In the genomic region with DNA sequence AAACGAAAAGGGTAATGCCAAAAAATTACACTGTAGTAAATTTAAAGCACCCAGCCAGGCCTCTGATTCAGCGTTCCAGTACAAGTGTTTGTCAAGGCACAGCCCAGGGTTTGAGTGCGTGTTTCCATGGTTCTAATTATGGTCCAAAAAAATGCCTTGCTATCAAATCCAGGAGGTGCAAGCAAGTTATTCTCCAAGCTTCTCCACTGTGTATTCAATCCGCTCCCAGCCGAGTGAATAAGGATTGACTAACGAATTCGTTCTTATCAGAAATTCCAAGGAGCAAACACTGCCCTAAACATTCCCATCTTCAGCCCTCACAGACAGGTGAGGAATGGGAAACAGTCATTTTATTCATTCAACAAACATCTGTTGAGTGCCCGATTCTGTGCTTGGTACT, we compare ENCODE assay signal across 28 cellular contexts.
"Had no signal": no experiment of that assay in that cellular context is flagged by ENCODE, and none has a peak within 500 bp of the region (broad histone marks: within the 10 kb centered on the region; RNA-seq: fewer than 3 reads in every experiment).

No MANE protein-coding gene starts in this region.

- H3K27ac ChIP-seq: brain microvascular endothelial cell, colonic mucosa, WERI-Rb-1 had no signal

- H3K27ac Mint-ChIP-seq: activated B cell treated with CpG ODN at 0.5 μM for 24 hours; activated CD8-positive, alpha-beta T cell treated with anti-CD3 and anti-CD28 coated beads for 36 hours; activated naive CD8-positive, alpha-beta T cell; activated T-helper 17 cell treated with anti-CD3 and anti-CD28 coated beads, Interleukin-2, amount 50 U/mL, for 72 hours; T-helper 17 cell; T-helper 2 cell treated with Interferon-gamma antibody and Interleukin-4, amounts not matched to agents 5 μg/mL and 100 μg/mL, for 36 hours had no signal

- H3K36me3 Mint-ChIP-seq: activated naive CD8-positive, alpha-beta T cell had no signal

- H3K9me3 ChIP-seq: colonic mucosa had no signal

- H3K27me3 ChIP-seq: brain microvascular endothelial cell, colonic mucosa had no signal

- H3K4me3 Mint-ChIP-seq: activated B cell treated with CpG ODN at 0.5 μM for 24 hours; activated CD8-positive, alpha-beta T cell treated with anti-CD3 and anti-CD28 coated beads for 36 hours; activated naive CD8-positive, alpha-beta T cell; activated T-cell treated with anti-CD3 and anti-CD28 coated beads, Interleukin-2, amount 50 U/mL, for 4 hours; activated T-helper 17 cell treated with anti-CD3 and anti-CD28 coated beads, Interleukin-2, amount 50 U/mL, for 72 hours; T-helper 17 cell; T-helper 2 cell treated with Interferon-gamma antibody and Interleukin-4, amounts not matched to agents 5 μg/mL and 100 μg/mL, for 36 hours had no signal

- H3K9me3 Mint-ChIP-seq: activated B cell treated with CpG ODN at 0.5 μM for 24 hours; activated CD8-positive, alpha-beta T cell treated with anti-CD3 and anti-CD28 coated beads for 36 hours; activated T-cell treated with anti-CD3 and anti-CD28 coated beads, Interleukin-2, amount 50 U/mL, for 4 hours; activated T-helper 17 cell treated with anti-CD3 and anti-CD28 coated beads, Interleukin-2, amount 50 U/mL, for 72 hours; T-helper 2 cell treated with Interferon-gamma antibody and Interleukin-4, amounts not matched to agents 5 μg/mL and 100 μg/mL, for 36 hours had no signal

- DNase-seq: activated B cell treated with CpG ODN at 0.5 μM for 24 hours; activated CD4-positive, alpha-beta T cell treated with anti-CD3 and anti-CD28 coated beads for 48 hours; activated CD4-positive, alpha-beta T cell treated with anti-CD3 and anti-CD28 coated beads, Interleukin-2, amount 50 U/mL, for 1 hour; activated CD4-positive, alpha-beta T cell treated with anti-CD3 and anti-CD28 coated beads, Interleukin-2, amount 50 U/mL, for 48 hours; activated CD8-positive, alpha-beta memory T cell treated with anti-CD3 and anti-CD28 coated beads for 24 hours; activated CD8-positive, alpha-beta T cell treated with anti-CD3 and anti-CD28 coated beads for 36 hours; activated effector memory CD4-positive, alpha-beta T cell treated with Interleukin-2 at 50 U/mL for 16 hours; activated gamma-delta T cell treated with Interleukin-2 at 50 U/mL for 16 hours; activated naive CD4-positive, alpha-beta T cell treated with anti-CD3 and anti-CD28 coated beads, Interleukin-2, amount 50 U/mL, for 16 hours; activated naive CD4-positive, alpha-beta T cell treated with Interleukin-2 at 50 U/mL for 16 hours; activated T-cell treated with anti-CD3 and anti-CD28 coated beads, Interleukin-2, amount 50 U/mL, for 4 hours; amniotic stem cell; anterior cingulate cortex; brain microvascular endothelial cell; central memory CD4-positive, alpha-beta T cell; cerebellar nuclear complex; colonic mucosa; effector CD8-positive, alpha-beta T cell; foreskin fibroblast; T-helper 1 cell; T-helper 17 cell; T1000; WERI-Rb-1 had no signal

- H3K36me3 ChIP-seq: brain microvascular endothelial cell, colonic mucosa, WERI-Rb-1 had no signal

- ATAC-seq: activated CD4-positive, CD25-positive, alpha-beta regulatory T cell treated with anti-CD3 and anti-CD28 coated beads, Interleukin-2, amount 50 U/mL, for 24 hours; activated CD8-positive, alpha-beta T cell treated with anti-CD3 and anti-CD28 coated beads for 36 hours; activated T-cell treated with anti-CD3 and anti-CD28 coated beads, Interleukin-2, amount 50 U/mL, for 4 hours; activated T-helper 17 cell treated with anti-CD3 and anti-CD28 coated beads, Interleukin-2, amount 50 U/mL, for 72 hours; esophagus mucosa; T-helper 17 cell had no signal

- H3K4me3 ChIP-seq: colonic mucosa had no signal

- H3K27me3 Mint-ChIP-seq: activated CD8-positive, alpha-beta T cell treated with anti-CD3 and anti-CD28 coated beads for 36 hours had no signal

- H3K4me1 ChIP-seq: colonic mucosa had no signal

- H3K4me1 Mint-ChIP-seq: activated B cell treated with CpG ODN at 0.5 μM for 24 hours; activated T-helper 17 cell treated with anti-CD3 and anti-CD28 coated beads, Interleukin-2, amount 50 U/mL, for 72 hours had no signal
